In the genomic region with DNA sequence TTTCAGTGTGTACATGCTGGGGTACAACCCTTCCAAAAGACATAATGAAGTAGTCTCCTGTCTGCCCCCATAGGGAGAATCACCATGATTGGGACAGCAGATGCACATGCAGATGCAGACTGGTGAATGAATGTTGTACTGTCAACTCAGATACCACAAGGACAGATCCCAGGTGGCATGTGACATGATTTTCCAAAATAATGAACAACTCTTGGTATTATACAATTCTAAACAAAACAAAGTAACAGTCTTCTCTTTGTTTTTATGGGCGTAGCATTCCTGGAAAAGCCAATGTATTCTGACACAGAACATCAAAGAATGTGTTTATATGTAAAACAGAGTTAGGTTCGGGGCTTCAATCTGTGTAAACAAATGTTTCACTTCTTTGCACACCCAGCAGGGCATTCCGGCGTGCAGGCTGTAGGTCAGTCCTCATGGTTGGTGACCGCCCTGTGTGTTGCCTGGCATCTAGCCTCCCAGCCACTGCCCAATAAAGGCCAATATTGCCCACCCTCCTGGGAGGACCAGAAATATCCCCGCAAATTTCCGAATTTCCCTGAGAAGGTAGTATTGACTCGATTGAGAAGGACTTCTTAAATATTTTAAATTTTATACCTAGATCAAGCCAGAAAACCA, we compare ENCODE assay signal across 17 cellular contexts.
DNase-seq lines count a peak whose midpoint lies in the region; ATAC-seq lines count a peak whose summit lies in the region.
"Had no signal": no experiment of that assay in that cellular context is flagged by ENCODE, and none has a peak within 500 bp of the region (broad histone marks: within the 10 kb centered on the region; RNA-seq: fewer than 3 reads in every experiment).

No MANE protein-coding gene starts in this region.

- H3K36me3 Mint-ChIP-seq in CD4-positive, alpha-beta memory T cell: peaks cover 0 to 4% of the 10 kb centered on the region in 2 donors

- ATAC-seq in HG03378 (IDR thresholded peaks at IDR 0.05; ENCODE audit: unreplicated experiment): no peak
- ATAC-seq: A549, HepG2 had no signal

- H3K27me3 Mint-ChIP-seq in CD4-positive, alpha-beta memory T cell: no peaks in the 10 kb centered on the region
- H3K27me3 Mint-ChIP-seq: CD8-positive, alpha-beta memory T cell had no signal

- no peaks in the 10 kb centered on the region for H3K36me3 ChIP-seq in SJCRH30
- H3K36me3 ChIP-seq in CD4-positive, alpha-beta memory T cell (ENCODE audit: insufficient read depth, low read length): no peaks in the 10 kb centered on the region
- H3K36me3 ChIP-seq: BLaER1 had no signal

- H3K4me3 Mint-ChIP-seq in CD4-positive, alpha-beta memory T cell: no peak overlapping the region
- H3K4me3 Mint-ChIP-seq: CD8-positive, alpha-beta memory T cell had no signal

- H3K27ac ChIP-seq in cingulate gyrus (ENCODE audit: low read depth, low read length) (peak overlapping the region; percentile 94), SJCRH30 (no peak overlapping the region)
- H3K27ac ChIP-seq in CD4-positive, alpha-beta memory T cell (ENCODE audit: low read depth, low read length): no peak overlapping the region
- H3K27ac ChIP-seq: A549, BLaER1 had no signal

- no peak overlapping the region for H3K27ac Mint-ChIP-seq in CD4-positive, alpha-beta memory T cell

- no peak overlapping the region for H3K4me3 ChIP-seq in SJCRH30
- H3K4me3 ChIP-seq in CD4-positive, alpha-beta memory T cell (ENCODE audit: low read length in 2 of 2): no peak overlapping the region
- H3K4me3 ChIP-seq: A549, BLaER1 had no signal

- H3K9me3 Mint-ChIP-seq in CD4-positive, alpha-beta memory T cell: no peaks in the 10 kb centered on the region
- H3K9me3 Mint-ChIP-seq: CD8-positive, alpha-beta memory T cell had no signal

- intact Hi-C loops in CD4-positive, alpha-beta memory T cell (cut with micrococcal nuclease): no loop called here

- H3K27me3 ChIP-seq in SJCRH30: no peaks in the 10 kb centered on the region
- no peaks in the 10 kb centered on the region for H3K27me3 ChIP-seq in CD4-positive, alpha-beta memory T cell (ENCODE audit: insufficient read depth, low read length)
- H3K27me3 ChIP-seq: BLaER1 had no signal

- peak; percentile 10 for DNase-seq in COR-L47 (lab: John Stamatoyannopoulos, UW)
- peak; percentile 58 for DNase-seq in inferior parietal cortex (ENCODE audit: extremely low spot score)
- DNase-seq in superior temporal gyrus (ENCODE audit: extremely low spot score): peak; percentile 83
- DNase-seq in SJCRH30: no peak
- no peak for DNase-seq in CD4-positive, alpha-beta memory T cell
- DNase-seq: CD8-positive, alpha-beta memory T cell; DMS79; KG1; NCI-H1105 treated with DMSO at 0.1 percent for 48 hours; NCI-H1930; NCI-H345; NCI-H524 treated with DMSO at 0.1 percent for 48 hours had no signal

- CTCF ChIA-PET in CD4-positive, alpha-beta memory T cell (lab: Charles Lee; ENCODE audit: partially characterized antibody): no interaction called here

- H3K4me1 ChIP-seq in SJCRH30: no peaks in the 10 kb centered on the region
- no peaks in the 10 kb centered on the region for H3K4me1 ChIP-seq in CD4-positive, alpha-beta memory T cell (ENCODE audit: insufficient read depth, low read length)
- H3K4me1 ChIP-seq: A549 had no signal

- POLR2A ChIA-PET in CD4-positive, alpha-beta memory T cell (lab: Charles Lee; ENCODE audit: partially characterized antibody): no interaction called here

- no peaks in the 10 kb centered on the region for H3K9me3 ChIP-seq in SJCRH30 (replicated peaks)
- no peaks in the 10 kb centered on the region for H3K9me3 ChIP-seq in CD4-positive, alpha-beta memory T cell (ENCODE audit: control insufficient read depth in 1 of 2, low read length in 2 of 2)
- H3K9me3 ChIP-seq: A549, BLaER1 had no signal

- H3K4me1 Mint-ChIP-seq in CD4-positive, alpha-beta memory T cell: peaks cover 0 to 8% (median 7%) of the 10 kb centered on the region in 4 donors

Comparison
In these comparisons a context has a peak if more than half of its experiments do, and no peak if none do; other contexts are left out.
1. DNase-seq: peak in COR-L47 (single experiment), inferior parietal cortex (single experiment) and superior temporal gyrus (single experiment); none in SJCRH30 (0 of 2) and CD4-positive, alpha-beta memory T cell (0 of 5).